ENCODE assay signal across 4 cellular contexts in genomic region chr7:159101083-159101395, GRCh38. TPM values are rescaled to one million over a fixed set of nuclear protein-coding genes. Genes with fewer than 3 reads are reported as not detected.
"Had no signal": no experiment of that assay in that cellular context is flagged by ENCODE, and none has a peak within 500 bp of the region (broad histone marks: within the 10 kb centered on the region; RNA-seq: fewer than 3 reads in every experiment).

No MANE protein-coding gene starts in this region.

RNA-seq across cellular contexts. Expression of gene VIPR2, which starts 43.6 kb away (rescaled TPM):
- total RNA-seq: dermis microvascular lymphatic vessel endothelial cell, glomerular endothelial cell, kidney epithelial cell, lung microvascular endothelial cell had no signal
